ENCODE assay signal across 1 cellular context in genomic region chr11:117181586-117182550, GRCh38.
TF ChIP-seq lines count a peak whose summit lies in the region.

No MANE protein-coding gene starts in this region.

TF ChIP-seq in GM23338, 12 proteins besides CTCF, POLR2A, EP300 and RAD21 (continued from another document):
- TF ChIP-seq ZNF462 (CRISPR knock-in tag; IDR thresholded peaks at IDR 0.05), result no peak
- no peak for TF ChIP-seq CREB1 (CRISPR knock-in tag; IDR thresholded peaks at IDR 0.05; ENCODE audit: low read depth)
- no peak for TF ChIP-seq ETS1 (IDR thresholded peaks at IDR 0.05)
- no peak for TF ChIP-seq JUNB (IDR thresholded peaks at IDR 0.05; ENCODE audit: unreplicated experiment)
- no peak for TF ChIP-seq STAT1 (IDR thresholded peaks at IDR 0.05; ENCODE audit: unreplicated experiment)
- no peak for TF ChIP-seq EZH2 (IDR thresholded peaks at IDR 0.05; ENCODE audit: low read depth, unreplicated experiment)
- TF ChIP-seq ZNF114 (CRISPR knock-in tag; IDR thresholded peaks at IDR 0.05), result no peak
